In the genomic region with DNA sequence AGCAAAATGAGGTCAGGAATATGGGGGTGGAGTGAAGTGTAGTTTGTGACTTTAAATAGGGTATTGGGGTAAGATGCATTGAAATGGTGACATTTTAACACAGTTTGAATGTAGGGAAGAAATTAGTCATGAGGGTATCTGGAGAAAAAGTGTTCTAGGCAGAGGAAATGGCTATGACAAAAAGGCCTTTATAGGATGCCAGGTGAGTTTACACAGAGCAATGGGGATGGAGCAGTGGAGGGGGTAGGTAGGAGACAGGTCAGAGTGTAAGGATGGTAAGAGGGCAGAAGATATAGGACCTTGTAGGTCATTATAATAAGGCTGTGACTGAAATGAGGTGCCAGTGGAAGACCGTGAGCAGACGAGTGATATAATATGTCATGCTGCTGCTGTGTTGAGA, we compare ENCODE assay signal across 24 cellular contexts. TPM values are rescaled to one million over a fixed set of nuclear protein-coding genes. Genes with fewer than 3 reads are reported as not detected.
DNase-seq lines count a peak whose midpoint lies in the region; ATAC-seq, FAIRE-seq and TF ChIP-seq lines count a peak whose summit lies in the region.
"Had no signal": no experiment of that assay in that cellular context is flagged by ENCODE, and none has a peak within 500 bp of the region (broad histone marks: within the 10 kb centered on the region; RNA-seq: fewer than 3 reads in every experiment).

No MANE protein-coding gene starts in this region.

- RAD21 ChIA-PET in GM12878 (lab: Charles Lee; ENCODE audit: unreplicated experiment): no interaction called here

- intact Hi-C loops in Right ventricle myocardium superior (cut with DNase I): no loop called here
- intact Hi-C loops in GM12878 (cut with micrococcal nuclease; ENCODE audit: unreplicated experiment): no loop called here
- intact Hi-C loops in vagina (cut with DNase I): no loop called here

- H3K4me2 ChIP-seq in GM12878 (ENCODE audit: control insufficient read depth, insufficient read depth) (no peak overlapping the region), trophoblast cell (ENCODE audit: low read length) (no peak overlapping the region)
- H3K4me2 ChIP-seq: hepatocyte, PC-9 had no signal

- H3K79me2 ChIP-seq in GM12878 (ENCODE audit: control insufficient read depth, insufficient read depth, low read length): no peaks in the 10 kb centered on the region
- no peaks in the 10 kb centered on the region for H3K79me2 ChIP-seq in trophoblast cell (ENCODE audit: control insufficient read depth, insufficient read depth, low read length, poor library complexity)
- H3K79me2 ChIP-seq: hepatocyte had no signal

- peak; percentile 39 for ATAC-seq in Right ventricle myocardium superior (ENCODE audit: poor library complexity)
- ATAC-seq in GM12878: peak; percentile 24; the same call in 2 of the 3 replicates
- ATAC-seq in HG03521 (IDR thresholded peaks at IDR 0.05; ENCODE audit: unreplicated experiment): no peak
- ATAC-seq: WTC11 had no signal

- no peak overlapping the region for H3K4ac ChIP-seq in trophoblast cell (ENCODE audit: low read depth, low read length)

- H3K27me3 ChIP-seq in right atrium auricular region (no peaks in the 10 kb centered on the region), GM12878 (replicated peaks in 1 of 2; ENCODE audit: control insufficient read depth in 2 of 2, insufficient read depth in 2 of 2, low read length in 1 of 2) (no peaks in the 10 kb centered on the region), trophoblast cell (ENCODE audit: insufficient read depth, low read length) (no peaks in the 10 kb centered on the region), vagina (no peaks in the 10 kb centered on the region)
- H3K27me3 ChIP-seq: esophagus squamous epithelium, hepatocyte, neutrophil had no signal

- H3K9ac ChIP-seq in GM12878 (ENCODE audit: control insufficient read depth, insufficient read depth, low read length) (no peak overlapping the region), trophoblast cell (ENCODE audit: low read length) (no peak overlapping the region)

- no peak overlapping the region for H2AK5ac ChIP-seq in trophoblast cell (ENCODE audit: low read length)

- WGBS in GM12878 (ENCODE audit: insufficient coverage, insufficient replicate concordance, low lambda C conversion rate, missing lambda C conversion rate): 100% methylated on average over 2 of the region's 2 CpGs
- no CpG with 5 or more reads among the region's 2 CpGs for WGBS in trophoblast cell (ENCODE audit: extremely low coverage, insufficient coverage, insufficient read length)

- BruUV-seq in GM12878 (replicated peaks; lab: Mats Ljungman, UMichigan): no TSS peak

- H2BK12ac ChIP-seq in trophoblast cell (ENCODE audit: low read length): no peak overlapping the region

- H4K91ac ChIP-seq in trophoblast cell (ENCODE audit: low read depth, low read length): no peak overlapping the region

- no peak overlapping the region for H4K8ac ChIP-seq in trophoblast cell (ENCODE audit: low read depth, low read length)

- no peak for DNase-seq in Right ventricle myocardium superior
- no peak for DNase-seq in right atrium auricular region (ENCODE audit: low spot score)
- no peak for DNase-seq in GM12878 (ENCODE audit: low read depth, low spot score)
- DNase-seq in trophoblast cell: peak in 1 of 2 donors; percentile 32
- DNase-seq in cortex of kidney (lab: John Stamatoyannopoulos, UW): no peak
- no peak for DNase-seq in vagina (ENCODE audit: extremely low spot score in 2 of 2)
- DNase-seq: activated CD4-positive, alpha-beta T cell treated with anti-CD3 and anti-CD28 coated beads, Interleukin-2, amount 50 U/mL, for 48 hours; C1 segment of cervical spinal cord; dermis blood vessel endothelial cell; DMS79; esophagus squamous epithelium; GDM1; H7; KBM-7; NCI-H1105 treated with DMSO at 0.1 percent for 48 hours; NCI-H2029; NCI-H526 treated with DMSO at 0.1 percent for 48 hours; PC-9; SHP77 had no signal

- H3K4me3 ChIP-seq in right atrium auricular region: no peak overlapping the region
- no peak overlapping the region for H3K4me3 ChIP-seq in GM12878
- no peak overlapping the region for H3K4me3 ChIP-seq in trophoblast cell (ENCODE audit: low read depth, low read length)
- no peak overlapping the region for H3K4me3 ChIP-seq in vagina
- H3K4me3 ChIP-seq: esophagus squamous epithelium, hepatocyte, PC-9 had no signal

- peak; percentile 18 for FAIRE-seq in GM12878 (lab: Jason Lieb, UNC)
- FAIRE-seq: frontal cortex had no signal

- SMC1A ChIA-PET in GM12878 (lab: Charles Lee; ENCODE audit: uncharacterized antibody, unreplicated experiment): interaction anchor here (0.8 to 1.1 kb wide), 2 partner anchors 13 to 262 kb away, joined by 3 read pairs; no protein-coding TSS in a partner anchor

- H3K27ac ChIP-seq in right atrium auricular region (no peak overlapping the region), GM12878 (ENCODE audit: control insufficient read depth, insufficient read depth) (no peak overlapping the region), trophoblast cell (ENCODE audit: low read depth, low read length) (peak overlapping the region; percentile 11), vagina (no peak overlapping the region)
- H3K27ac ChIP-seq: esophagus squamous epithelium, hepatocyte, neutrophil, PC-9 had no signal

- TF ChIP-seq POLR2A in GM12878 (IDR thresholded peaks at IDR 0.05; ENCODE audit: low read depth, low read length) (no peak), vagina (IDR thresholded peaks at IDR 0.05) (no peak)

- CTCF ChIA-PET in GM12878 (lab: Yijun Ruan, JAX): interaction anchor here (0.6 kb wide), 1 partner anchor 10 kb away, joined by 3 read pairs; no protein-coding TSS in a partner anchor

- H4K12ac ChIP-seq in trophoblast cell (ENCODE audit: low read depth, low read length): no peak overlapping the region

- no peak overlapping the region for H3K14ac ChIP-seq in trophoblast cell (ENCODE audit: low read length)

- H3K4me1 ChIP-seq in right atrium auricular region (peaks cover 0 to 9% of the 10 kb centered on the region in 2 donors), GM12878 (ENCODE audit: control insufficient read depth, insufficient read depth, low read length) (peaks cover 7% of the 10 kb centered on the region; the same call in 1 of the 2 replicates), trophoblast cell (ENCODE audit: control insufficient read depth in 1 of 2, insufficient read depth in 2 of 2, low read length in 2 of 2) (peaks cover 2 to 3% of the 10 kb centered on the region in 2 experiments), vagina (no peaks in the 10 kb centered on the region)
- H3K4me1 ChIP-seq: esophagus squamous epithelium had no signal

- no peak for TF ChIP-seq EP300 in GM12878 (IDR thresholded peaks at IDR 0.05; ENCODE audit: borderline replicate concordance in 1 of 2, control insufficient read depth in 1 of 2, low read depth in 2 of 2, low read length in 2 of 2)

- H3K23ac ChIP-seq in trophoblast cell (ENCODE audit: low read length): no peak overlapping the region

- no peak overlapping the region for H2AFZ ChIP-seq in GM12878 (ENCODE audit: control insufficient read depth, low read depth, low read length)
- no peak overlapping the region for H2AFZ ChIP-seq in trophoblast cell (ENCODE audit: insufficient read depth, low read length, poor library complexity)
- H2AFZ ChIP-seq: hepatocyte, PC-9 had no signal

- no peaks in the 10 kb centered on the region for H4K20me1 ChIP-seq in GM12878 (ENCODE audit: control insufficient read depth, insufficient read depth)

- no peak overlapping the region for H2BK5ac ChIP-seq in trophoblast cell (ENCODE audit: low read depth, low read length, poor library complexity)

- H3K18ac ChIP-seq in trophoblast cell (ENCODE audit: low read length): no peak overlapping the region

- POLR2A ChIA-PET in GM12878 (lab: Charles Lee): interaction anchor here (0.6 kb wide), 1 partner anchor 8 kb away, joined by 3 read pairs; no protein-coding TSS in a partner anchor

- H3K9me3 ChIP-seq in right atrium auricular region (no peaks in the 10 kb centered on the region), GM12878 (replicated peaks; ENCODE audit: control insufficient read depth, insufficient read depth, low read length) (no peaks in the 10 kb centered on the region), trophoblast cell (ENCODE audit: insufficient read depth, low read depth, low read length) (no peaks in the 10 kb centered on the region), vagina (no peaks in the 10 kb centered on the region)
- H3K9me3 ChIP-seq: esophagus squamous epithelium, neutrophil had no signal

- no peak for TF ChIP-seq CTCF in right atrium auricular region (IDR thresholded peaks at IDR 0.05)
- TF ChIP-seq CTCF in GM12878 (IDR thresholded peaks at IDR 0.05 in 2 of 3, conservative IDR thresholded peaks at IDR 0.05 in 1 of 3; ENCODE audit: control insufficient read depth in 2 of 3, extremely low read depth in 1 of 3, insufficient read depth in 1 of 3, low read depth in 3 of 3, low read length in 3 of 3): no peak
- TF ChIP-seq CTCF in vagina (IDR thresholded peaks at IDR 0.05): no peak

- H3K36me3 ChIP-seq in right atrium auricular region (peaks cover 28% of the 10 kb centered on the region), GM12878 (ENCODE audit: control insufficient read depth in 2 of 2, insufficient read depth in 2 of 2, low read length in 1 of 2) (peaks cover 0 to 4% of the 10 kb centered on the region in 2 experiments; a peak in 1 of 4 replicates), trophoblast cell (ENCODE audit: control insufficient read depth in 1 of 2, insufficient read depth in 2 of 2, low read length in 2 of 2) (peaks cover 9 to 10% of the 10 kb centered on the region in 2 experiments), vagina (peaks cover 0 to 32% of the 10 kb centered on the region in 2 donors)

- no peak overlapping the region for H2BK120ac ChIP-seq in trophoblast cell (ENCODE audit: insufficient read depth, low read length, poor library complexity)

- in situ Hi-C loops in GM12878 (cut with MboI): no loop called here

- H3K79me1 ChIP-seq in trophoblast cell (ENCODE audit: low read length): no peaks in the 10 kb centered on the region

- TF ChIP-seq RAD21 in GM12878 (IDR thresholded peaks at IDR 0.05; ENCODE audit: insufficient read depth, low read depth, low read length): no peak

RNA-seq across cellular contexts. Expression of gene HEATR5A, which starts 30.4 kb away (rescaled TPM):
- 47.8 TPM for total RNA-seq in Right ventricle myocardium superior
- 10 to 100 TPM; 29.0 to 29.3 TPM for total RNA-seq in right atrium auricular region
- 24.3 and 36.7 TPM in 2 replicates for total RNA-seq in GM12878 (2013; cell fraction: nucleolus; rRNA removed)
- 9.3 and 11.5 TPM in 2 replicates for total RNA-seq in GM12878 (2014; rRNA removed)
- 9.7 and 10.1 TPM in 2 replicates for total RNA-seq in GM12878 (2014; rRNA removed; fragmentation: Illumina TruSeq; extraction: Trizol)
- 11.6 and 13.4 TPM in 2 replicates for total RNA-seq in GM12878 (2021)
- polyA plus RNA-seq in GM12878 (2011; ENCODE audit: low read depth): 4.7 TPM
- 14.2 and 19.6 TPM in 2 replicates for polyA plus RNA-seq in GM12878 (2011; rRNA removed)
- polyA plus RNA-seq in GM12878 (2011; cell fraction: cytosol; rRNA removed): 6.5 and 6.7 TPM in 2 replicates
- 5.0 and 6.2 TPM in 2 replicates for polyA plus RNA-seq in GM12878 (2011; cell fraction: nucleus; rRNA removed)
- polyA plus RNA-seq in GM12878 (2012): 4.2 and 6.6 TPM in 2 replicates
- polyA plus RNA-seq in GM12878 (2014; fragmentation: Illumina TruSeq; extraction: Trizol): 6.6 and 8.8 TPM in 2 replicates
- polyA plus RNA-seq in GM12878 (2014; fragmentation: Nextera tagmentation; extraction: Ambion mirVana): 10 to 100 TPM; 25.4 to 37.1 TPM
- 4.7 and 5.1 TPM in 2 replicates for polyA plus RNA-seq in GM12878 (2014; rRNA removed)
- 10 to 100 TPM; 19.2 to 20.9 TPM for polyA plus RNA-seq in GM12878 (2016; fragmentation: Nextera tagmentation; extraction: Ambion mirVana)
- polyA minus RNA-seq in GM12878 (2011; rRNA and poly(A)+ RNA removed): 18.8 and 22.4 TPM in 2 replicates
- polyA minus RNA-seq in GM12878 (2011; cell fraction: cytosol; rRNA and poly(A)+ RNA removed): 5.7 and 5.9 TPM in 2 replicates
- polyA minus RNA-seq in GM12878 (2011; cell fraction: nucleus; rRNA and poly(A)+ RNA removed): 6.8 and 16.1 TPM in 2 replicates
- polyA plus RNA-seq in trophoblast cell (2013): 32.7 and 34.2 TPM in 2 replicates
- total RNA-seq in vagina: 16.9 TPM
